In genomic region chr18:77206676-77207370, GRCh38 we compare ENCODE assay signal across 11 cellular contexts. TPM values are rescaled to one million over a fixed set of nuclear protein-coding genes. Genes with fewer than 3 reads are reported as not detected.
A peak's percentile ranks its signal among the peaks of the same experiment; 100 is the strongest.
DNase-seq lines count a peak whose midpoint lies in the region; ATAC-seq and TF ChIP-seq lines count a peak whose summit lies in the region.
"Had no signal": no experiment of that assay in that cellular context is flagged by ENCODE, and none has a peak within 500 bp of the region (broad histone marks: within the 10 kb centered on the region; RNA-seq: fewer than 3 reads in every experiment).

No MANE protein-coding gene starts in this region.

- H3K9me3 Mint-ChIP-seq in naive thymus-derived CD4-positive, alpha-beta T cell = peaks cover 0 to 1% (median 0%) of the 10 kb centered on the region in 11 donors
- no peaks in the 10 kb centered on the region for H3K9me3 Mint-ChIP-seq in mesothelial cell of epicardium

- H2AFZ ChIP-seq in IMR-90 (replicated peaks; ENCODE audit: low read length, poor library complexity) (peak overlapping the region; percentile 86), Karpas-422 (ENCODE audit: low read length) (no peak overlapping the region)

- TF ChIP-seq POLR2A in IMR-90 (IDR thresholded peaks at IDR 0.05; ENCODE audit: low read depth, low read length) (no peak), esophagus squamous epithelium (IDR thresholded peaks at IDR 0.05) (no peak)

- H3K27me3 ChIP-seq in IMR-90 (ENCODE audit: control insufficient read depth, insufficient read depth, low read length) (no peaks in the 10 kb centered on the region), esophagus squamous epithelium (no peaks in the 10 kb centered on the region), Karpas-422 (ENCODE audit: low read length) (no peaks in the 10 kb centered on the region)
- no peaks in the 10 kb centered on the region for H3K27me3 ChIP-seq in naive thymus-derived CD4-positive, alpha-beta T cell (ENCODE audit: control insufficient read depth in 2 of 2, insufficient read depth in 2 of 2, low read length in 2 of 2)

- peak overlapping the region in 8 of 9 donors; percentile 10 to 99 (median 64) for H3K27ac Mint-ChIP-seq in naive thymus-derived CD4-positive, alpha-beta T cell
- H3K27ac Mint-ChIP-seq in mesothelial cell of epicardium = no peak overlapping the region
- H3K27ac Mint-ChIP-seq: activated CD8-positive, alpha-beta T cell treated with anti-CD3 and anti-CD28 coated beads, Interleukin-2, amount 10 ng/mL, durations not matched to agents 7 days and 5 days had no signal

- peak overlapping the region; percentile 71; the same call in 1 of the 2 replicates for H2AK5ac ChIP-seq in IMR-90 (ENCODE audit: low read depth, low read length)

- DNase-seq in A172 (ENCODE audit: low spot score) = peak; percentile 54
- DNase-seq in IMR-90 = peak; percentile 70
- DNase-seq in esophagus squamous epithelium (lab: John Stamatoyannopoulos, UW) = no peak
- DNase-seq in naive thymus-derived CD4-positive, alpha-beta T cell = no peak
- no peak for DNase-seq in mesothelial cell of epicardium (ENCODE audit: low spot score in 2 of 2, unreplicated experiment in 2 of 2)
- DNase-seq in HuH-7.5 (ENCODE audit: low spot score) = no peak
- DNase-seq in Karpas-422 = no peak
- no peak for DNase-seq in NCI-H774 (lab: John Stamatoyannopoulos, UW)
- DNase-seq: NCI-H1417 treated with DMSO at 0.1 percent for 48 hours had no signal

- no peaks in the 10 kb centered on the region for H4K20me1 ChIP-seq in IMR-90 (ENCODE audit: insufficient read depth, low read length)
- no peaks in the 10 kb centered on the region for H4K20me1 ChIP-seq in Karpas-422 (ENCODE audit: insufficient read depth, low read depth, low read length)

- H3K9me3 ChIP-seq in IMR-90 (ENCODE audit: control insufficient read depth, insufficient read depth, low read length) (no peaks in the 10 kb centered on the region), esophagus squamous epithelium (no peaks in the 10 kb centered on the region), Karpas-422 (ENCODE audit: low read length) (no peaks in the 10 kb centered on the region)
- H3K9me3 ChIP-seq in naive thymus-derived CD4-positive, alpha-beta T cell (ENCODE audit: control insufficient read depth in 2 of 3, low read length in 3 of 3) = no peaks in the 10 kb centered on the region

- 0 out of 2 replicates have a peak overlapping the region, but pooled peaks have one; percentile 27 for H4K5ac ChIP-seq in IMR-90 (ENCODE audit: low read depth, low read length)

- H3K4me1 Mint-ChIP-seq in naive thymus-derived CD4-positive, alpha-beta T cell = peaks cover 24 to 53% (median 46%) of the 10 kb centered on the region in 7 donors
- H3K4me1 Mint-ChIP-seq in mesothelial cell of epicardium = peaks cover 19% of the 10 kb centered on the region

- H2BK5ac ChIP-seq in IMR-90 (ENCODE audit: low read depth, low read length, poor library complexity, severe bottlenecking) = peak overlapping the region; percentile 25

- H3K9ac ChIP-seq in IMR-90 (ENCODE audit: low read depth, low read length) = no peak overlapping the region
- H3K9ac ChIP-seq in Karpas-422 (ENCODE audit: low read length) = no peak overlapping the region

- H2BK20ac ChIP-seq in IMR-90 (ENCODE audit: low read depth, low read length) = peak overlapping the region; percentile 84; the same call in 1 of the 2 replicates

- peak overlapping the region; percentile 4; the same call in 1 of the 3 replicates for H2BK15ac ChIP-seq in IMR-90 (ENCODE audit: low read depth, low read length)

- H3K36me3 ChIP-seq in IMR-90 (ENCODE audit: control insufficient read depth, insufficient read depth, low read length) = no peaks in the 10 kb centered on the region
- no peaks in the 10 kb centered on the region for H3K36me3 ChIP-seq in esophagus squamous epithelium
- H3K36me3 ChIP-seq in naive thymus-derived CD4-positive, alpha-beta T cell (ENCODE audit: control insufficient read depth in 2 of 3, insufficient read depth in 3 of 3, low read length in 3 of 3) = no peaks in the 10 kb centered on the region
- H3K36me3 ChIP-seq in Karpas-422 (ENCODE audit: insufficient read depth, low read length) = no peaks in the 10 kb centered on the region

- BruUV-seq in IMR-90 (replicated peaks; lab: Mats Ljungman, UMichigan) = no TSS peak

- WGBS in IMR-90 (ENCODE audit: extremely low coverage in 2 of 2, insufficient read length in 1 of 2), 2 experiments = 80% methylated on average over 4 of the region's 10 CpGs; no CpG with 5 or more reads in 1 of the 2 experiments
- WGBS in esophagus squamous epithelium, 2 donors = 57 to 67% methylated on average over 9 to 10 of the region's 10 CpGs

- H3K23ac ChIP-seq in IMR-90 (ENCODE audit: low read depth, low read length) = peak overlapping the region; percentile 28; the same call in 1 of the 2 replicates

- H3K4me3 ChIP-seq in IMR-90 (ENCODE audit: insufficient read depth, low read depth, low read length) (no peak overlapping the region), esophagus squamous epithelium (no peak overlapping the region), Karpas-422 (ENCODE audit: low read length) (no peak overlapping the region)
- no peak overlapping the region for H3K4me3 ChIP-seq in naive thymus-derived CD4-positive, alpha-beta T cell (ENCODE audit: low read length)

- H3K4me1 ChIP-seq in IMR-90 (ENCODE audit: control insufficient read depth, insufficient read depth, low read length) (peaks cover 15% of the 10 kb centered on the region), esophagus squamous epithelium (peaks cover 6 to 38% (median 14%) of the 10 kb centered on the region in 3 donors), Karpas-422 (ENCODE audit: low read length) (peaks cover 19% of the 10 kb centered on the region)
- H3K4me1 ChIP-seq in naive thymus-derived CD4-positive, alpha-beta T cell (ENCODE audit: control insufficient read depth in 2 of 2, insufficient read depth in 2 of 2, low read length in 2 of 2) = peaks cover 23 to 33% of the 10 kb centered on the region in 2 donors

- no peak overlapping the region for H3K4me2 ChIP-seq in IMR-90 (ENCODE audit: low read depth, low read length)
- H3K4me2 ChIP-seq in Karpas-422 (ENCODE audit: low read depth, low read length, poor library complexity, severe bottlenecking) = no peak overlapping the region

- H3K79me2 ChIP-seq in Karpas-422 (ENCODE audit: low read length) = no peaks in the 10 kb centered on the region

- no peak for TF ChIP-seq RAD21 in IMR-90 (IDR thresholded peaks at IDR 0.05; ENCODE audit: low read length)

- intact Hi-C loops in IMR-90 (cut with micrococcal nuclease) = loop anchor here (1.0 to 5.0 kb wide), 2 partner anchors 80 to 140 kb away; no protein-coding TSS in a partner anchor
- intact Hi-C loops in esophagus squamous epithelium (cut with DNase I) = no loop called here
- intact Hi-C loops in naive thymus-derived CD4-positive, alpha-beta T cell (cut with micrococcal nuclease) = loop anchor here in 1 of 2 donors (1.0 to 5.0 kb wide), 6 partner anchors 66 to 715 kb away; no protein-coding TSS in a partner anchor

- peak overlapping the region; percentile 27 for H3K14ac ChIP-seq in IMR-90 (replicated peaks; ENCODE audit: low read depth, low read length)

- POLR2A ChIA-PET in IMR-90 (lab: Charles Lee; ENCODE audit: unreplicated experiment) = no interaction called here
- POLR2A ChIA-PET in naive thymus-derived CD4-positive, alpha-beta T cell (lab: Charles Lee) = interaction anchor here (0.7 to 1.0 kb wide), 3 partner anchors 74 to 150 kb away, joined by 3 read pairs; partner anchors contain the start of gene MBP

- H3K56ac ChIP-seq in IMR-90 (ENCODE audit: extremely low read depth, insufficient read depth, low read length) = no peak overlapping the region; the same call in 1 of the 2 replicates

- H4K8ac ChIP-seq in IMR-90 (ENCODE audit: low read depth in 2 of 2, low read length in 2 of 2) = peak overlapping the region; percentile 35 to 91; a peak in 3 of 4 replicates

- H3K9me2 ChIP-seq in Karpas-422 (replicated peaks; ENCODE audit: insufficient read depth, low read length) = no peaks in the 10 kb centered on the region

- H3K4me3 Mint-ChIP-seq in naive thymus-derived CD4-positive, alpha-beta T cell = peak overlapping the region in 1 of 10 donors; percentile 99
- H3K4me3 Mint-ChIP-seq in mesothelial cell of epicardium = no peak overlapping the region
- H3K4me3 Mint-ChIP-seq: activated CD8-positive, alpha-beta T cell treated with anti-CD3 and anti-CD28 coated beads, Interleukin-2, amount 10 ng/mL, durations not matched to agents 7 days and 5 days had no signal

- H4K91ac ChIP-seq in IMR-90 (ENCODE audit: insufficient read depth, low read depth, low read length) = peak overlapping the region; percentile 54

- H3K27me3 Mint-ChIP-seq in naive thymus-derived CD4-positive, alpha-beta T cell = peaks cover 0 to 10% (median 0%) of the 10 kb centered on the region in 5 donors
- peaks cover 17% of the 10 kb centered on the region for H3K27me3 Mint-ChIP-seq in mesothelial cell of epicardium (ENCODE audit: low read depth)

- H3K9me1 ChIP-seq in IMR-90 (ENCODE audit: insufficient read depth, low read length) = peaks cover 12% of the 10 kb centered on the region; the same call in 1 of the 2 replicates

- dilution Hi-C loops in IMR-90 (cut with HindIII; ENCODE audit: low sequenced_read_pairs, unreplicated experiment) = no loop called here

- peak; percentile 59 for ATAC-seq in IMR-90 (ENCODE audit: low read depth)
- no peak for ATAC-seq in naive thymus-derived CD4-positive, alpha-beta T cell

- CTCF ChIA-PET in IMR-90 (lab: Yijun Ruan, JAX) = interaction anchor here (0.5 to 1.1 kb wide), 3 partner anchors 9 to 77 kb away, joined by 3 to 6 read pairs (median 4); no protein-coding TSS in a partner anchor
- CTCF ChIA-PET in naive thymus-derived CD4-positive, alpha-beta T cell (lab: Charles Lee) = interaction anchor here (1.0 to 1.4 kb wide), 2 partner anchors 15 to 206 kb away, joined by 3 to 5 read pairs; no protein-coding TSS in a partner anchor

- H3K27ac ChIP-seq in IMR-90 (ENCODE audit: insufficient read depth, low read length) = peak overlapping the region; percentile 14; the same call in 1 of the 2 replicates
- H3K27ac ChIP-seq in esophagus squamous epithelium = peak overlapping the region; percentile 42 to 87 (median 72)
- H3K27ac ChIP-seq in naive thymus-derived CD4-positive, alpha-beta T cell (ENCODE audit: low read depth, low read length) = no peak overlapping the region
- no peak overlapping the region for H3K27ac ChIP-seq in Karpas-422 (ENCODE audit: low read length)

- in situ Hi-C loops in IMR-90 (cut with MboI; ENCODE audit: low sequenced_read_pairs) = loop anchor here (5.0 to 25.0 kb wide), 3 partner anchors 140 to 395 kb away; partner anchors contain the start of gene ZNF236

- H2BK120ac ChIP-seq in IMR-90 (ENCODE audit: low read depth, low read length) = peak overlapping the region; percentile 91

- no peaks in the 10 kb centered on the region for H3K79me1 ChIP-seq in IMR-90 (ENCODE audit: low read depth in 1 of 2, low read length in 2 of 2)

- TF ChIP-seq CTCF in IMR-90 (conservative IDR thresholded peaks at IDR 0.05; ENCODE audit: low read depth, low read length) (no peak), esophagus squamous epithelium (IDR thresholded peaks at IDR 0.05) (no peak), mesothelial cell of epicardium (IDR thresholded peaks at IDR 0.05; ENCODE audit: unreplicated experiment) (no peak)

- peaks cover 0 to 3% (median 0%) of the 10 kb centered on the region in 5 donors for H3K36me3 Mint-ChIP-seq in naive thymus-derived CD4-positive, alpha-beta T cell
- no peaks in the 10 kb centered on the region for H3K36me3 Mint-ChIP-seq in mesothelial cell of epicardium

- peak overlapping the region; percentile 86 for H2AK9ac ChIP-seq in IMR-90 (replicated peaks; ENCODE audit: low read depth, low read length, poor library complexity)

- peak overlapping the region; percentile 38 for H3K4ac ChIP-seq in IMR-90 (ENCODE audit: low read depth, low read length)

- no peak overlapping the region for H3K18ac ChIP-seq in IMR-90 (ENCODE audit: low read depth, low read length)

RNA-seq across cellular contexts. Expression of gene GALR1, which starts 42.8 kb away (rescaled TPM):
- total RNA-seq in A172 (2014; rRNA removed; shearing (Covaris generic)) = not detected in 2 replicates
- total RNA-seq in IMR-90 (2012; rRNA removed) (not detected in 2 replicates), esophagus squamous epithelium (under 1 TPM in 1 of 4 donors, not detected in 3; 0.04 TPM), mesothelial cell of epicardium (not detected in 3 replicates)
- not detected in 2 replicates for polyA plus RNA-seq in IMR-90 (2012; rRNA removed)
- not detected in 2 replicates for polyA plus RNA-seq in IMR-90 (2012; cell fraction: cytosol; rRNA removed)
- polyA plus RNA-seq in IMR-90 (2012; cell fraction: nucleus; rRNA removed; ENCODE audit: low replicate concordance) = not detected in 2 replicates
- total RNA-seq in naive thymus-derived CD4-positive, alpha-beta T cell = not detected
- not detected for polyA plus RNA-seq in naive thymus-derived CD4-positive, alpha-beta T cell
- not detected in 2 replicates for total RNA-seq in Karpas-422 (2014; rRNA removed; shearing (Covaris generic); ENCODE audit: low replicate concordance)
- total RNA-seq: activated CD8-positive, alpha-beta T cell treated with anti-CD3 and anti-CD28 coated beads, Interleukin-2, amount 10 ng/mL, durations not matched to agents 7 days and 5 days; pulmonary artery endothelial cell had no signal

Comparison
In these comparisons a context has a peak if more than half of its experiments do, and no peak if none do; other contexts are left out.
1. DNase-seq: peak in A172 (single experiment) and IMR-90 (single experiment); none in esophagus squamous epithelium (single experiment), naive thymus-derived CD4-positive, alpha-beta T cell (0 of 9), mesothelial cell of epicardium (0 of 2), HuH-7.5 (single experiment), Karpas-422 (single experiment) and NCI-H774 (single experiment).
2. H3K27ac ChIP-seq: peak in IMR-90 (single experiment) and esophagus squamous epithelium (4 of 4); none in naive thymus-derived CD4-positive, alpha-beta T cell (single experiment) and Karpas-422 (single experiment).